In genomic region chr22:50224071-50224470, GRCh38 we compare ENCODE assay signal across 27 cellular contexts.
"Had no signal": no experiment of that assay in that cellular context is flagged by ENCODE, and none has a peak within 500 bp of the region (broad histone marks: within the 10 kb centered on the region; RNA-seq: fewer than 3 reads in every experiment).

No MANE protein-coding gene starts in this region.

- H3K79me2 ChIP-seq: hepatocyte had no signal

- H3K27me3 ChIP-seq: esophagus muscularis mucosa, gastroesophageal sphincter, hepatocyte, pancreas, stomach, transverse colon had no signal

- H3K9me3 ChIP-seq: esophagus muscularis mucosa, gastroesophageal sphincter, pancreas, stomach, thoracic aorta, transverse colon had no signal

- DNase-seq: caudate nucleus; effector memory CD4-positive, alpha-beta T cell; foreskin fibroblast; head of caudate nucleus; left colon; left ventricle myocardium superior; mesendoderm; naive B cell; nucleus accumbens; pancreas; stimulated activated CD4-positive, alpha-beta T cell treated with anti-CD3 and anti-CD28 coated beads, Interleukin-2, amount 100 ng/mL, for 24 hours; stimulated activated CD4-positive, alpha-beta T cell treated with anti-CD3 and anti-CD28 coated beads, Interleukin-4, amount 100 ng/mL, for 4 hours; stimulated activated naive CD4-positive, alpha-beta T cell; stomach; substantia nigra; transverse colon had no signal

- H3K9me3 Mint-ChIP-seq: naive B cell, nephron had no signal

- H3K4me3 ChIP-seq: coronary artery, esophagus muscularis mucosa, gastroesophageal sphincter, hepatocyte, lung, pancreas, skin epidermis, stomach, thoracic aorta, transverse colon had no signal

- H2AFZ ChIP-seq: hepatocyte had no signal

- H3K27ac ChIP-seq: coronary artery, epithelial cell of prostate, esophagus muscularis mucosa, gastroesophageal sphincter, hepatocyte, pancreas, skin epidermis, stomach, thoracic aorta, transverse colon had no signal

- H3K4me3 Mint-ChIP-seq: naive B cell, nephron had no signal

- H3K27me3 Mint-ChIP-seq: naive B cell, progenitor cell of endocrine pancreas had no signal

- ATAC-seq: gastroesophageal sphincter, left colon, left ventricle myocardium superior, pancreas, sciatic nerve had no signal

- H3K36me3 Mint-ChIP-seq: naive B cell had no signal

- H3K4me2 ChIP-seq: hepatocyte had no signal

- H3K4me1 ChIP-seq: pancreas had no signal

- H3K4me1 Mint-ChIP-seq: nephron had no signal

- H3K27ac Mint-ChIP-seq: nephron, progenitor cell of endocrine pancreas had no signal
